In the genomic region with DNA sequence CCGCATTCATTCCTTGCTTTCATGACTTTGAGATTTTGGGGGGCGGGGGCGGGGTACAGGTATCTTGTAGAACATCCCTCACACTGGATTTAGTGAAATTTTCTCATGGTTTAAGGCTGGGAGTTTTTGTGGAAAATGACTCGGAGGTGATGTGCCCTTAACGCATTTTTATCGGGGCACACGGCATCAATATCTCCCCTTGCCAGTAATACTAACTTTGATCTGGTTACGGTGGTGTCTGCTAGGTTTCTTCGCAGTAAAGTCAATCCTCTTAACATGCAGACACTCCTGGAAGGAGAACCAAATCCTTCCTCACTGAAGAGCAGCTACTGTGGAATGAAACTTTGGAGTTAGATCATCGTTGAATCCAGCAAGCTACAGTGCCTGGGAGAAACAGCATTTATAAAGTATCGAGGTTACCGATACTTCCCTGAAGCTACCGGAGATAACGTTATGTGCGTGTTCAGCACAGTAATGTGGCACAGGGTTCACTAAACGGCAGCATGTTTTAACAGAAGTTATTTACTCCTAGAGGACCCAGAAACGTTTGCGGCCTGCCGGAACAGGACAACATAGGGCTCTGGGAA, we compare ENCODE assay signal across 8 cellular contexts. TPM values are rescaled to one million over a fixed set of nuclear protein-coding genes. Genes with fewer than 3 reads are reported as not detected.
DNase-seq lines count a peak whose midpoint lies in the region; ATAC-seq lines count a peak whose summit lies in the region.

No MANE protein-coding gene starts in this region.

- DNase-seq in SIG-M5 treated with dmso at 0.1 percent for 504 hours (lab: John Stamatoyannopoulos, UW; ENCODE audit: unreplicated experiment) (peak; percentile 53), SIG-M5 (lab: John Stamatoyannopoulos, UW) (no peak), immature natural killer cell (no peak), NCI-H524 (lab: John Stamatoyannopoulos, UW) (no peak)
- DNase-seq in activated naive CD4-positive, alpha-beta T cell treated with anti-CD3 and anti-CD28 coated beads, Interleukin-2, amount 50 U/mL, for 72 hours (ENCODE audit: low spot score in 2 of 2): no peak
- DNase-seq in activated CD4-positive, alpha-beta T cell treated with anti-CD3 and anti-CD28 coated beads for 48 hours: no peak

- H3K4me3 Mint-ChIP-seq in immature natural killer cell: peak overlapping the region; percentile 96 to 99 (median 98)

- peak in 1 of 2 donors; percentile 29 for ATAC-seq in activated naive CD4-positive, alpha-beta T cell treated with anti-CD3 and anti-CD28 coated beads, Interleukin-2, amount 50 U/mL, for 72 hours
- no peak for ATAC-seq in HG03460 (IDR thresholded peaks at IDR 0.05; ENCODE audit: unreplicated experiment)

- peak overlapping the region; percentile 91 for H3K27ac ChIP-seq in subcutaneous abdominal adipose tissue (ENCODE audit: low read depth, low read length)

- peaks cover 37 to 75% of the 10 kb centered on the region in 2 donors for H3K4me1 Mint-ChIP-seq in immature natural killer cell

- no peaks in the 10 kb centered on the region for H3K9me3 Mint-ChIP-seq in activated naive CD4-positive, alpha-beta T cell treated with anti-CD3 and anti-CD28 coated beads, Interleukin-2, amount 50 U/mL, for 72 hours
- peaks cover 0 to 2% (median 0%) of the 10 kb centered on the region in 6 donors for H3K9me3 Mint-ChIP-seq in immature natural killer cell

- no peaks in the 10 kb centered on the region for H3K27me3 ChIP-seq in subcutaneous abdominal adipose tissue (ENCODE audit: control insufficient read depth in 5 of 5, insufficient read depth in 4 of 5, low read length in 5 of 5)

- peak overlapping the region; percentile 52 to 97 (median 95) for H3K9ac ChIP-seq in subcutaneous abdominal adipose tissue (ENCODE audit: low read length in 5 of 5)

- peaks cover 10 to 21% of the 10 kb centered on the region in 2 donors for H3K36me3 Mint-ChIP-seq in activated naive CD4-positive, alpha-beta T cell treated with anti-CD3 and anti-CD28 coated beads, Interleukin-2, amount 50 U/mL, for 72 hours
- H3K36me3 Mint-ChIP-seq in immature natural killer cell: peaks cover 0 to 5% (median 0%) of the 10 kb centered on the region in 3 donors

- H3K27ac Mint-ChIP-seq in activated naive CD4-positive, alpha-beta T cell treated with anti-CD3 and anti-CD28 coated beads, Interleukin-2, amount 50 U/mL, for 72 hours: peak overlapping the region; percentile 95 to 99
- peak overlapping the region; percentile 93 to 99 (median 96) for H3K27ac Mint-ChIP-seq in immature natural killer cell

- H3K27me3 Mint-ChIP-seq in immature natural killer cell (ENCODE audit: low read depth in 3 of 3): peaks cover 9 to 24% (median 20%) of the 10 kb centered on the region in 3 donors

- peaks cover 0 to 28% (median 23%) of the 10 kb centered on the region in 5 donors for H3K4me1 ChIP-seq in subcutaneous abdominal adipose tissue (ENCODE audit: control insufficient read depth in 5 of 5, insufficient read depth in 5 of 5, low read length in 5 of 5)

- peaks cover 0 to 14% (median 3%) of the 10 kb centered on the region in 5 donors for H3K36me3 ChIP-seq in subcutaneous abdominal adipose tissue (ENCODE audit: control insufficient read depth in 5 of 5, insufficient read depth in 5 of 5, low read length in 5 of 5)

- H3K9me3 ChIP-seq in subcutaneous abdominal adipose tissue (ENCODE audit: control insufficient read depth in 5 of 5, low read length in 5 of 5): no peaks in the 10 kb centered on the region

- peak overlapping the region; percentile 91 to 96 (median 93) for H3K4me3 ChIP-seq in subcutaneous abdominal adipose tissue (ENCODE audit: low read depth in 1 of 5, low read length in 5 of 5)

RNA-seq across cellular contexts. Expression of gene DYNLRB1, which starts 1.2 kb away (rescaled TPM):
- 10 to 100 TPM; 72.0 to 82.9 TPM for total RNA-seq in activated naive CD4-positive, alpha-beta T cell treated with anti-CD3 and anti-CD28 coated beads, Interleukin-2, amount 50 U/mL, for 72 hours
- 100 to 1,000 TPM; 238 to 307 (median 242) TPM for polyA plus RNA-seq in immature natural killer cell

RNA-seq across cellular contexts. Expression of gene MAP1LC3A, which starts 43.5 kb away (rescaled TPM):
- 1 to 10 TPM; 1.3 to 1.9 TPM for total RNA-seq in activated naive CD4-positive, alpha-beta T cell treated with anti-CD3 and anti-CD28 coated beads, Interleukin-2, amount 50 U/mL, for 72 hours
- 1 to 10 TPM in 2 of 3 donors, under 1 TPM in 1; 0.74 to 4.2 (median 3.1) TPM for polyA plus RNA-seq in immature natural killer cell
